13 cellular contexts compared by ENCODE assay signal in the genomic region with DNA sequence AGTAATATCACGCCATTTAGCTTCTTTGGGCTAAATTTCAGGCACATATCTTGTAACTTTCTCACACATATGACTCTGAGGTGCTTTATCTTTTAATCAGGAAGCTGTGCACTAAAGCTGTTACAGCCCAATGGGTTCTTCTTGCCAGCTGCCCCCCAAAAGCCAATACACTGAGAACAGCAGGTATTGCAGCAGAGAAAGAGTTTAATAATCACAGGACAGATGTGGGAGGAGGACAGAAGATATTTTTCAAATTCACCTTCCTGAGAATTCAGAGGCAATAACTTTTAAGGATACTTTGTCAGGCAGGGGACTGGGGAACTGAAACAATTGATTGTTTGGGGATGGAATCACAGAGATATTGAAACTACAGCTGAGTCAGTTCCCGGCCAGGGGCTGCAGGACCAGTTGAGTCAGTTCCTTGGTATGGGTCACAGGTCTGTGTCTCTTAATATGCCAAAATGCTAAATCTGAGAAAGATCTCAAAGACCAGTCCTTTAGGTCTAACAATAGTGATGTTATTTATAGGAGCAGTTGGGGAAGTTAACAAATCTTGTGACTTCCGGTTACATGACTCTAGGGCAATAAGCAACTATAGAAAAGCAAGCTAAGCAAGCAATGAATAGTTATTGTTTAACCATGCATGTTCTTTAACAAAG. TPM values are rescaled to one million over a fixed set of nuclear protein-coding genes. Genes with fewer than 3 reads are reported as not detected.
DNase-seq lines count a peak whose midpoint lies in the region; ATAC-seq and TF ChIP-seq lines count a peak whose summit lies in the region.
"Had no signal": no experiment of that assay in that cellular context is flagged by ENCODE, and none has a peak within 500 bp of the region (broad histone marks: within the 10 kb centered on the region; RNA-seq: fewer than 3 reads in every experiment).

No MANE protein-coding gene starts in this region.

- H3K9me3 Mint-ChIP-seq in activated naive CD4-positive, alpha-beta T cell treated with anti-CD3 and anti-CD28 coated beads, Interleukin-2, amount 50 U/mL, for 72 hours: peaks cover 4 to 10% of the 10 kb centered on the region in 2 donors
- H3K9me3 Mint-ChIP-seq in stimulated activated effector memory CD8-positive, alpha-beta T cell treated with anti-CD3 and anti-CD28 coated beads, Interleukin-12 subunit alpha, Interleukin-12 subunit beta, amount 100 ng/mL, for 72 hours: peaks cover 5% of the 10 kb centered on the region

- ATAC-seq in activated naive CD4-positive, alpha-beta T cell treated with anti-CD3 and anti-CD28 coated beads, Interleukin-2, amount 50 U/mL, for 72 hours: peak; percentile 29 to 66
- ATAC-seq in HCT116: no peak
- ATAC-seq in HG03378 (IDR thresholded peaks at IDR 0.05; ENCODE audit: unreplicated experiment): peak; percentile 95
- peak; percentile 97 for ATAC-seq in stimulated activated effector memory CD8-positive, alpha-beta T cell treated with anti-CD3 and anti-CD28 coated beads, Interleukin-12 subunit alpha, Interleukin-12 subunit beta, amount 100 ng/mL, for 72 hours

- TF ChIP-seq CTCF in HCT116 (IDR thresholded peaks at IDR 0.05 in 2 of 3, conservative IDR thresholded peaks at IDR 0.05 in 1 of 3; ENCODE audit: borderline replicate concordance in 1 of 3, insufficient read depth in 1 of 3, low read depth in 2 of 3, low read length in 2 of 3): no peak

- POLR2A ChIA-PET in HCT116 (lab: Charles Lee): no interaction called here

- no peak overlapping the region for H2AFZ ChIP-seq in HCT116 (ENCODE audit: low read depth, low read length, poor library complexity, severe bottlenecking)

- H3K9me2 ChIP-seq in HCT116 (ENCODE audit: insufficient read depth): no peaks in the 10 kb centered on the region

- no peaks in the 10 kb centered on the region for H3K4me1 ChIP-seq in HCT116 (ENCODE audit: control insufficient read depth in 1 of 2, insufficient read depth in 2 of 2, low read length in 2 of 2)

- no peak overlapping the region for H3K27ac Mint-ChIP-seq in activated naive CD4-positive, alpha-beta T cell treated with anti-CD3 and anti-CD28 coated beads, Interleukin-2, amount 50 U/mL, for 72 hours
- H3K27ac Mint-ChIP-seq in stimulated activated effector memory CD8-positive, alpha-beta T cell treated with anti-CD3 and anti-CD28 coated beads, Interleukin-12 subunit alpha, Interleukin-12 subunit beta, amount 100 ng/mL, for 72 hours: no peak overlapping the region
- H3K27ac Mint-ChIP-seq: activated naive CD8-positive, alpha-beta T cell treated with anti-CD3 and anti-CD28 coated beads, Interleukin-2, amount 10 ng/mL, durations not matched to agents 7 days and 5 days had no signal

- no peak overlapping the region for H3K4me2 ChIP-seq in HCT116 (ENCODE audit: low read length)

- H3K9me3 ChIP-seq in HCT116 (ENCODE audit: control insufficient read depth in 1 of 2, insufficient read depth in 1 of 2, low read depth in 1 of 2, low read length in 2 of 2): peaks cover 5 to 6% of the 10 kb centered on the region in 2 experiments; a peak in 2 of 4 replicates

- H3K27ac ChIP-seq in HCT116 (ENCODE audit: low read depth, low read length): no peak overlapping the region

- no TSS peak for BruUV-seq in HCT116 (replicated peaks; lab: Mats Ljungman, UMichigan)

- CTCF ChIA-PET in HCT116 (lab: Charles Lee): no interaction called here

- intact Hi-C loops in HCT116 (cut with micrococcal nuclease): no loop called here

- H3K4me3 ChIP-seq in HCT116 (replicated peaks in 1 of 2; ENCODE audit: low read depth in 1 of 2, low read length in 2 of 2): no peak overlapping the region

- peaks cover 19% of the 10 kb centered on the region for H3K4me1 Mint-ChIP-seq in stimulated activated effector memory CD8-positive, alpha-beta T cell treated with anti-CD3 and anti-CD28 coated beads, Interleukin-12 subunit alpha, Interleukin-12 subunit beta, amount 100 ng/mL, for 72 hours

- no peak for TF ChIP-seq RAD21 in HCT116 (IDR thresholded peaks at IDR 0.05; ENCODE audit: low read depth)

- RAD21 ChIA-PET in HCT116 (lab: Charles Lee; ENCODE audit: low non-redundant PET in 1 of 2, low total read pairs in 2 of 2, uncharacterized antibody in 2 of 2, unreplicated experiment in 2 of 2): no interaction called here

- no peak overlapping the region for H3K9ac ChIP-seq in HCT116 (ENCODE audit: low read length)

- H3K79me2 ChIP-seq in HCT116 (ENCODE audit: insufficient read depth, low read length): no peaks in the 10 kb centered on the region

- no peak for DNase-seq in activated naive CD4-positive, alpha-beta T cell treated with anti-CD3 and anti-CD28 coated beads, Interleukin-2, amount 50 U/mL, for 72 hours (ENCODE audit: low spot score in 2 of 2)
- DNase-seq in activated naive CD4-positive, alpha-beta T cell treated with Interleukin-2 at 50 U/mL for 16 hours: no peak
- DNase-seq in HCT116 (ENCODE audit: low read depth, low spot score) (no peak), NCI-H510A (lab: John Stamatoyannopoulos, UW) (no peak)
- DNase-seq in stimulated activated effector memory CD8-positive, alpha-beta T cell treated with anti-CD3 and anti-CD28 coated beads, Interleukin-12 subunit alpha, Interleukin-12 subunit beta, amount 100 ng/mL, for 72 hours (ENCODE audit: low spot score in 2 of 2): no peak
- DNase-seq in effector CD8-positive, alpha-beta T cell (lab: John Stamatoyannopoulos, UW): no peak
- DNase-seq in activated naive CD4-positive, alpha-beta T cell treated with anti-CD3 and anti-CD28 coated beads, Interleukin-2, amount 50 U/mL, for 16 hours: no peak
- DNase-seq: activated CD4-positive, alpha-beta T cell treated with anti-CD3 and anti-CD28 coated beads for 4 hours; activated naive CD8-positive, alpha-beta T cell treated with anti-CD3 and anti-CD28 coated beads, Interleukin-2, amount 10 ng/mL, durations not matched to agents 7 days and 5 days; hypothalamus; NCI-H1930; SHP77 had no signal

- TF ChIP-seq POLR2A in HCT116 (IDR thresholded peaks at IDR 0.05; ENCODE audit: borderline replicate concordance, extremely low read depth, insufficient read depth, insufficient read length): no peak

- no peaks in the 10 kb centered on the region for H3K36me3 ChIP-seq in HCT116 (ENCODE audit: control insufficient read depth in 1 of 2, insufficient read depth in 2 of 2, low read length in 2 of 2)

- no peak overlapping the region for H3K4me3 Mint-ChIP-seq in stimulated activated effector memory CD8-positive, alpha-beta T cell treated with anti-CD3 and anti-CD28 coated beads, Interleukin-12 subunit alpha, Interleukin-12 subunit beta, amount 100 ng/mL, for 72 hours
- H3K4me3 Mint-ChIP-seq: activated naive CD8-positive, alpha-beta T cell treated with anti-CD3 and anti-CD28 coated beads, Interleukin-2, amount 10 ng/mL, durations not matched to agents 7 days and 5 days had no signal

- H3K36me3 Mint-ChIP-seq in activated naive CD4-positive, alpha-beta T cell treated with anti-CD3 and anti-CD28 coated beads, Interleukin-2, amount 50 U/mL, for 72 hours: no peaks in the 10 kb centered on the region
- H3K36me3 Mint-ChIP-seq in stimulated activated effector memory CD8-positive, alpha-beta T cell treated with anti-CD3 and anti-CD28 coated beads, Interleukin-12 subunit alpha, Interleukin-12 subunit beta, amount 100 ng/mL, for 72 hours: no peaks in the 10 kb centered on the region

- H3K27me3 ChIP-seq in HCT116 (ENCODE audit: insufficient read depth, low read length): no peaks in the 10 kb centered on the region

- H4K20me1 ChIP-seq in HCT116 (ENCODE audit: insufficient read depth): no peaks in the 10 kb centered on the region

TF ChIP-seq in HCT116, 20 proteins besides CTCF, POLR2A, EP300 and RAD21:
- TF ChIP-seq EZH2 (IDR thresholded peaks at IDR 0.05) (no peak), CBX3 (IDR thresholded peaks at IDR 0.05; ENCODE audit: low read depth) (peak; percentile 53; the same call in 1 of the 2 replicates), SRF (IDR thresholded peaks at IDR 0.05; ENCODE audit: low read depth) (no peak), CEBPB (IDR thresholded peaks at IDR 0.05; ENCODE audit: low read depth) (no peak), YY1 (IDR thresholded peaks at IDR 0.05; ENCODE audit: extremely low read depth, insufficient replicate concordance, low read depth, low read length) (no peak), SP1 (IDR thresholded peaks at IDR 0.05; ENCODE audit: low read depth) (no peak)
- TF ChIP-seq, protein P1, sequence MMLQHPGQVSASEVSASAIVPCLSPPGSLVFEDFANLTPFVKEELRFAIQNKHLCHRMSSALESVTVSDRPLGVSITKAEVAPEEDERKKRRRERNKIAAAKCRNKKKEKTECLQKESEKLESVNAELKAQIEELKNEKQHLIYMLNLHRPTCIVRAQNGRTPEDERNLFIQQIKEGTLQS (IDR thresholded peaks at IDR 0.05): no peak

RNA-seq across cellular contexts. Expression of a gene that starts 28.1 kb away (rescaled TPM):
- total RNA-seq in activated naive CD4-positive, alpha-beta T cell treated with anti-CD3 and anti-CD28 coated beads, Interleukin-2, amount 50 U/mL, for 72 hours: 1 to 10 TPM in 1 of 2 donors, not detected in 1; 2.0 TPM
- total RNA-seq in HCT116 (2021; ENCODE audit: unreplicated experiment): 7.0 TPM
- polyA plus RNA-seq in HCT116 (2012): 4.3 and 6.0 TPM in 2 replicates
